8 cellular contexts compared by ENCODE assay signal in genomic region chr6:87929843-87930288, GRCh38.
DNase-seq lines count a peak whose midpoint lies in the region; TF ChIP-seq lines count a peak whose summit lies in the region.

No MANE protein-coding gene starts in this region.

- no peaks in the 10 kb centered on the region for H4K20me1 ChIP-seq in GM23248 (ENCODE audit: insufficient read depth)
- no peaks in the 10 kb centered on the region for H4K20me1 ChIP-seq in PC-9 (ENCODE audit: insufficient read depth)

- H3K4ac ChIP-seq in neuronal stem cell (ENCODE audit: low read length): no peak overlapping the region

- H4K8ac ChIP-seq in neuronal stem cell (ENCODE audit: low read depth, low read length): no peak overlapping the region

- DNase-seq in ELR (ENCODE audit: low read depth): peak; percentile 81
- DNase-seq in GM23248: peak; percentile 91
- peak; percentile 85 to 89 for DNase-seq in Kasumi-1 (lab: John Stamatoyannopoulos, UW)
- peak; percentile 42 to 62 for DNase-seq in PC-9
- peak; percentile 23 for DNase-seq in activated T-helper 1 cell treated with Interleukin-2 at 50 U/mL for 16 hours (ENCODE audit: low read depth)
- DNase-seq in fibroblast of the aortic adventitia (ENCODE audit: low read depth): peak; percentile 87
- DNase-seq in neuronal stem cell (ENCODE audit: low spot score): peak; percentile 77
- peak; percentile 77 for DNase-seq in type B pancreatic cell (ENCODE audit: extremely low spot score, unreplicated experiment)

- no TSS peak for BruUV-seq in PC-9 (replicated peaks; lab: Mats Ljungman, UMichigan)

- no peaks in the 10 kb centered on the region for H3K9me3 Mint-ChIP-seq in type B pancreatic cell

- H2BK5ac ChIP-seq in neuronal stem cell (ENCODE audit: low read length): no peak overlapping the region

- H3K4me2 ChIP-seq in GM23248 (ENCODE audit: unreplicated experiment) (peak overlapping the region; percentile 47), PC-9 (peak overlapping the region; percentile 38; the same call in 1 of the 2 replicates), neuronal stem cell (ENCODE audit: insufficient read depth, low read length, poor library complexity, severe bottlenecking) (no peak overlapping the region)

- H3K4me3 ChIP-seq in GM23248 (peak overlapping the region; percentile 19; the same call in 1 of the 2 replicates), PC-9 (no peak overlapping the region), fibroblast of the aortic adventitia (ENCODE audit: low read depth, low read length) (peak overlapping the region; percentile 25), neuronal stem cell (ENCODE audit: low read length in 2 of 2) (no peak overlapping the region)

- no peak overlapping the region for H2BK120ac ChIP-seq in neuronal stem cell (ENCODE audit: low read depth, low read length)

- H3K27me3 ChIP-seq in GM23248 (replicated peaks; ENCODE audit: insufficient read depth) (peaks cover 25% of the 10 kb centered on the region; the same call in 1 of the 2 replicates), PC-9 (ENCODE audit: insufficient read depth, low read depth) (no peaks in the 10 kb centered on the region), neuronal stem cell (ENCODE audit: control insufficient read depth in 3 of 3, insufficient read depth in 3 of 3, low read depth in 1 of 3, low read length in 3 of 3) (no peaks in the 10 kb centered on the region)

- no peaks in the 10 kb centered on the region for H3F3A ChIP-seq in GM23248 (ENCODE audit: insufficient read depth)
- H3F3A ChIP-seq in PC-9 (ENCODE audit: insufficient read depth, low read depth): no peaks in the 10 kb centered on the region

- H3K9me2 ChIP-seq in GM23248 (ENCODE audit: insufficient read depth): no peaks in the 10 kb centered on the region
- no peaks in the 10 kb centered on the region for H3K9me2 ChIP-seq in PC-9 (ENCODE audit: insufficient read depth)

- no peaks in the 10 kb centered on the region for H3K36me3 ChIP-seq in GM23248 (ENCODE audit: low read depth)
- no peaks in the 10 kb centered on the region for H3K36me3 ChIP-seq in PC-9 (ENCODE audit: low read depth)
- H3K36me3 ChIP-seq in neuronal stem cell (replicated peaks in 1 of 2; ENCODE audit: control insufficient read depth in 2 of 2, insufficient read depth in 2 of 2, low read length in 2 of 2): no peaks in the 10 kb centered on the region

- H3K9me3 ChIP-seq in GM23248 (ENCODE audit: low read depth) (no peaks in the 10 kb centered on the region), PC-9 (ENCODE audit: insufficient read depth, low read depth) (no peaks in the 10 kb centered on the region), neuronal stem cell (replicated peaks in 1 of 2; ENCODE audit: control insufficient read depth in 2 of 2, insufficient read depth in 1 of 2, low read depth in 1 of 2, low read length in 2 of 2) (no peaks in the 10 kb centered on the region)

- no peak overlapping the region for H3K14ac ChIP-seq in neuronal stem cell (ENCODE audit: low read length)

- 2 to 10% methylated on average over 6 of the region's 6 CpGs for WGBS in GM23248 (ENCODE audit: low coverage in 1 of 2, low lambda C conversion rate in 2 of 2, missing lambda C conversion rate in 2 of 2), 2 experiments
- no CpG with 5 or more reads among the region's 6 CpGs for WGBS in neuronal stem cell (ENCODE audit: extremely low coverage in 2 of 2, insufficient read length in 2 of 2, insufficient replicate concordance in 1 of 2), 2 donors

- CTCF ChIA-PET in PC-9 (lab: Charles Lee): interaction anchor here (0.5 kb wide), 1 partner anchor 953 kb away, joined by 25 read pairs; no protein-coding TSS in a partner anchor

- no peak overlapping the region for H3K4me3 Mint-ChIP-seq in type B pancreatic cell

- H3K27me3 Mint-ChIP-seq in type B pancreatic cell: peaks cover 18% of the 10 kb centered on the region

- no peak overlapping the region for H3K27ac ChIP-seq in GM23248
- no peak overlapping the region for H3K27ac ChIP-seq in PC-9
- no peak overlapping the region for H3K27ac ChIP-seq in neuronal stem cell (replicated peaks; ENCODE audit: low read length)

- no peak overlapping the region for H2BK12ac ChIP-seq in neuronal stem cell (ENCODE audit: low read length)

- H2BK15ac ChIP-seq in neuronal stem cell (ENCODE audit: low read length): no peak overlapping the region

- H3K27ac Mint-ChIP-seq in type B pancreatic cell: peak overlapping the region; percentile 66

- no peak overlapping the region for H2AK5ac ChIP-seq in neuronal stem cell (ENCODE audit: low read depth, low read length)

- TF ChIP-seq CTCF in PC-9 (conservative IDR thresholded peaks at IDR 0.05) (peak; percentile 78), fibroblast of the aortic adventitia (IDR thresholded peaks at IDR 0.05; ENCODE audit: insufficient read depth, low read length) (peak; percentile 96), type B pancreatic cell (conservative IDR thresholded peaks at IDR 0.05) (peak; percentile 87)

- H3K9ac ChIP-seq in GM23248: no peak overlapping the region
- no peak overlapping the region for H3K9ac ChIP-seq in neuronal stem cell (ENCODE audit: low read depth, low read length, poor library complexity)

- H3K4me1 ChIP-seq in GM23248 (ENCODE audit: insufficient read depth) (peaks cover 3% of the 10 kb centered on the region; the same call in 1 of the 2 replicates), PC-9 (replicated peaks; ENCODE audit: insufficient read depth) (no peaks in the 10 kb centered on the region), neuronal stem cell (ENCODE audit: control insufficient read depth in 2 of 2, insufficient read depth in 1 of 2, low read depth in 1 of 2, low read length in 2 of 2) (peaks cover 2% of the 10 kb centered on the region in 2 donors)

- POLR2A ChIA-PET in PC-9 (lab: Charles Lee; ENCODE audit: unreplicated experiment): no interaction called here

- H3K36me3 Mint-ChIP-seq in type B pancreatic cell: no peaks in the 10 kb centered on the region

- no peaks in the 10 kb centered on the region for H3K79me1 ChIP-seq in neuronal stem cell (ENCODE audit: low read depth, low read length)

- H3K23ac ChIP-seq in neuronal stem cell (ENCODE audit: low read depth, low read length, poor library complexity): no peak overlapping the region

- H3K79me2 ChIP-seq in GM23248 (ENCODE audit: insufficient read depth) (no peaks in the 10 kb centered on the region), PC-9 (ENCODE audit: low read depth) (no peaks in the 10 kb centered on the region)

- no peak overlapping the region for H4K91ac ChIP-seq in neuronal stem cell (ENCODE audit: low read depth, low read length, poor library complexity)

- peaks cover 7% of the 10 kb centered on the region for H3K4me1 Mint-ChIP-seq in type B pancreatic cell (ENCODE audit: unreplicated experiment)

- in situ Hi-C loops in GM23248 (cut with MboI): loop anchor here (25.0 kb wide), 1 partner anchor 932 kb away; no protein-coding TSS in a partner anchor

- intact Hi-C loops in PC-9 (cut with micrococcal nuclease; ENCODE audit: unreplicated experiment): loop anchor here (1.0 to 2.0 kb wide), 2 partner anchors 851 to 940 kb away; no protein-coding TSS in a partner anchor

- H3K18ac ChIP-seq in neuronal stem cell (ENCODE audit: low read length): no peak overlapping the region

- H2AFZ ChIP-seq in GM23248 (peak overlapping the region; percentile 58), PC-9 (no peak overlapping the region), neuronal stem cell (ENCODE audit: low read length) (peak overlapping the region; percentile 79)

Comparison
In these comparisons a context has a peak if more than half of its experiments do, and no peak if none do; other contexts are left out.
1. DNase-seq: peak in every context shown above with its lines; median percentile 91 in GM23248; 87 in Kasumi-1; 87 in fibroblast of the aortic adventitia; 81 in ELR; 77 in neuronal stem cell; 77 in type B pancreatic cell; 52 in PC-9; 23 in activated T-helper 1 cell treated with Interleukin-2 at 50 U/mL for 16 hours.
2. H3K4me3 ChIP-seq: peak in GM23248 (single experiment) and fibroblast of the aortic adventitia (single experiment); none in PC-9 (single experiment) and neuronal stem cell (0 of 2).
3. Peak in every context shown above with its lines, with median percentiles within 50 percentile points of each other: CTCF ChIP-seq.